Comparison of ENCODE assay signal across 34 cellular contexts in the genomic region with DNA sequence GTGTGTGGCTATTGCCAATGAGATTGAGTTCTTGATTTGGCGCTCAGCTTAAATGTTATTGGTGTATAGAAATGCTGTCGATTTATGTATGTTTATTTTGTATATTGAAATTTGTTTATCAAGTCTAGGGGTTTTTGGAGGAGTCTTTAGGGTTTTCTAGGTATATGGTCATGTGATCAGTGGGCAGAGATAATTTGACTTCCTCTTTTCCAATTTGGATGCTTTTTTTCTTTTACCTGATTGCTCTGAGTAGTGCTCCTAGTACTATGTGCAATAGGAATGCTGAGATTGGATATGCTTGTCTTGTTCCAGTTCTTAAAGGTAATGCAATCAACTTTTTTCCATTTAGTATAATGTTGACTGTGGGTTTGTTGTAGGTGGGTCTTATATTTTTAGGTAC.
"Had no signal": no experiment of that assay in that cellular context is flagged by ENCODE, and none has a peak within 500 bp of the region (broad histone marks: within the 10 kb centered on the region; RNA-seq: fewer than 3 reads in every experiment).

No MANE protein-coding gene starts in this region.

- H3K9me3 ChIP-seq: adrenal gland, body of pancreas, colonic mucosa had no signal

- H3K27ac Mint-ChIP-seq: activated B cell treated with CpG ODN at 0.5 μM for 24 hours; activated CD8-positive, alpha-beta memory T cell treated with anti-CD3 and anti-CD28 coated beads, Interleukin-2, amount 10 ng/mL, durations not matched to agents 7 days and 5 days; activated CD8-positive, alpha-beta T cell treated with anti-CD3 and anti-CD28 coated beads for 36 hours; activated naive CD4-positive, alpha-beta T cell treated with anti-CD3 and anti-CD28 coated beads, Interleukin-2, amount 50 U/mL, for 24 hours; activated naive CD8-positive, alpha-beta T cell treated with anti-CD3 and anti-CD28 coated beads for 36 hours; activated naive CD8-positive, alpha-beta T cell treated with anti-CD3 and anti-CD28 coated beads, Interleukin-2, amount 50 U/mL, for 24 hours; activated T-helper 17 cell treated with anti-CD3 and anti-CD28 coated beads, Interleukin-2, amount 50 U/mL, for 72 hours; endodermal cell; T-helper 17 cell; T-helper 2 cell treated with Interferon-gamma antibody and Interleukin-4, amounts not matched to agents 5 μg/mL and 100 μg/mL, for 36 hours had no signal

- DNase-seq: activated B cell treated with CpG ODN at 0.5 μM for 24 hours; activated CD4-positive, alpha-beta T cell treated with anti-CD3 and anti-CD28 coated beads for 48 hours; activated CD4-positive, alpha-beta T cell treated with anti-CD3 and anti-CD28 coated beads, Interleukin-2, amount 50 U/mL, for 1 hour; activated CD4-positive, alpha-beta T cell treated with anti-CD3 and anti-CD28 coated beads, Interleukin-2, amount 50 U/mL, for 48 hours; activated CD8-positive, alpha-beta memory T cell treated with anti-CD3 and anti-CD28 coated beads, Interleukin-2, amount 10 ng/mL, durations not matched to agents 7 days and 5 days; activated CD8-positive, alpha-beta memory T cell treated with anti-CD3 and anti-CD28 coated beads, Interleukin-2, amount 50 U/mL, for 4 hours; activated CD8-positive, alpha-beta T cell treated with anti-CD3 and anti-CD28 coated beads for 36 hours; activated effector memory CD4-positive, alpha-beta T cell treated with Interleukin-2 at 50 U/mL for 16 hours; activated gamma-delta T cell treated with Interleukin-2 at 50 U/mL for 16 hours; activated naive CD4-positive, alpha-beta T cell treated with Interleukin-2 at 50 U/mL for 16 hours; activated naive CD8-positive, alpha-beta T cell treated with anti-CD3 and anti-CD28 coated beads for 36 hours; activated naive CD8-positive, alpha-beta T cell treated with anti-CD3 and anti-CD28 coated beads, Interleukin-2, amount 50 U/mL, for 24 hours; activated T-cell treated with anti-CD3 and anti-CD28 coated beads, Interleukin-2, amount 50 U/mL, for 1 hour; adrenal gland; amygdala; aorta; body of pancreas; central memory CD4-positive, alpha-beta T cell; cerebellar nuclear complex; colonic mucosa; effector memory CD4-positive, alpha-beta T cell; endodermal cell; gastrocnemius medialis; glutamatergic neuron; heart left ventricle; T-helper 1 cell; T-helper 17 cell; T1000; WERI-Rb-1 had no signal

- H3K4me3 Mint-ChIP-seq: activated B cell treated with CpG ODN at 0.5 μM for 24 hours; activated CD8-positive, alpha-beta memory T cell treated with anti-CD3 and anti-CD28 coated beads, Interleukin-2, amount 10 ng/mL, durations not matched to agents 7 days and 5 days; activated CD8-positive, alpha-beta T cell treated with anti-CD3 and anti-CD28 coated beads for 36 hours; activated naive CD4-positive, alpha-beta T cell treated with anti-CD3 and anti-CD28 coated beads, Interleukin-2, amount 50 U/mL, for 24 hours; activated naive CD8-positive, alpha-beta T cell treated with anti-CD3 and anti-CD28 coated beads for 36 hours; activated naive CD8-positive, alpha-beta T cell treated with anti-CD3 and anti-CD28 coated beads, Interleukin-2, amount 50 U/mL, for 24 hours; activated T-helper 17 cell treated with anti-CD3 and anti-CD28 coated beads, Interleukin-2, amount 50 U/mL, for 72 hours; endodermal cell; T-helper 17 cell; T-helper 2 cell treated with Interferon-gamma antibody and Interleukin-4, amounts not matched to agents 5 μg/mL and 100 μg/mL, for 36 hours had no signal

- H3K4me3 ChIP-seq: adrenal gland, body of pancreas, cardiac muscle cell, colonic mucosa, gastrocnemius medialis, heart left ventricle had no signal

- ATAC-seq: activated CD4-positive, CD25-positive, alpha-beta regulatory T cell treated with anti-CD3 and anti-CD28 coated beads, Interleukin-2, amount 50 U/mL, for 24 hours; activated CD8-positive, alpha-beta memory T cell treated with anti-CD3 and anti-CD28 coated beads, Interleukin-2, amount 10 ng/mL, durations not matched to agents 7 days and 5 days; activated CD8-positive, alpha-beta T cell treated with anti-CD3 and anti-CD28 coated beads for 36 hours; activated naive CD8-positive, alpha-beta T cell treated with anti-CD3 and anti-CD28 coated beads, Interleukin-2, amount 50 U/mL, for 24 hours; activated T-helper 17 cell treated with anti-CD3 and anti-CD28 coated beads, Interleukin-2, amount 50 U/mL, for 72 hours; body of pancreas; gastrocnemius medialis; heart left ventricle; T-helper 17 cell had no signal

- H3K36me3 Mint-ChIP-seq: activated CD8-positive, alpha-beta memory T cell treated with anti-CD3 and anti-CD28 coated beads, Interleukin-2, amount 10 ng/mL, durations not matched to agents 7 days and 5 days; activated naive CD4-positive, alpha-beta T cell treated with anti-CD3 and anti-CD28 coated beads, Interleukin-2, amount 50 U/mL, for 24 hours; activated naive CD8-positive, alpha-beta T cell treated with anti-CD3 and anti-CD28 coated beads for 36 hours had no signal

- H3K4me1 ChIP-seq: adrenal gland, body of pancreas, colonic mucosa, gastrocnemius medialis, heart left ventricle had no signal

- H3K27me3 Mint-ChIP-seq: activated naive CD4-positive, alpha-beta T cell treated with anti-CD3 and anti-CD28 coated beads, Interleukin-2, amount 50 U/mL, for 24 hours; activated T-helper 17 cell treated with anti-CD3 and anti-CD28 coated beads, Interleukin-2, amount 50 U/mL, for 72 hours; T-helper 17 cell had no signal

- H3K27me3 ChIP-seq: adrenal gland, body of pancreas, cardiac muscle cell, colonic mucosa, gastrocnemius medialis, heart left ventricle had no signal

- H3K36me3 ChIP-seq: adrenal gland, cardiac muscle cell, colonic mucosa, gastrocnemius medialis, heart left ventricle, WERI-Rb-1 had no signal

- H3K9me3 Mint-ChIP-seq: activated CD8-positive, alpha-beta T cell treated with anti-CD3 and anti-CD28 coated beads for 36 hours; endodermal cell had no signal

- H3K27ac ChIP-seq: adrenal gland, body of pancreas, cardiac muscle cell, colonic mucosa, gastrocnemius medialis, heart left ventricle, WERI-Rb-1 had no signal

- H3K4me1 Mint-ChIP-seq: activated B cell treated with CpG ODN at 0.5 μM for 24 hours; activated naive CD4-positive, alpha-beta T cell treated with anti-CD3 and anti-CD28 coated beads, Interleukin-2, amount 50 U/mL, for 24 hours; activated naive CD8-positive, alpha-beta T cell treated with anti-CD3 and anti-CD28 coated beads for 36 hours; activated naive CD8-positive, alpha-beta T cell treated with anti-CD3 and anti-CD28 coated beads, Interleukin-2, amount 50 U/mL, for 24 hours; activated T-helper 17 cell treated with anti-CD3 and anti-CD28 coated beads, Interleukin-2, amount 50 U/mL, for 72 hours; endodermal cell; T-helper 17 cell had no signal
